Comparison of ENCODE assay signal across 20 cellular contexts in the genomic region with DNA sequence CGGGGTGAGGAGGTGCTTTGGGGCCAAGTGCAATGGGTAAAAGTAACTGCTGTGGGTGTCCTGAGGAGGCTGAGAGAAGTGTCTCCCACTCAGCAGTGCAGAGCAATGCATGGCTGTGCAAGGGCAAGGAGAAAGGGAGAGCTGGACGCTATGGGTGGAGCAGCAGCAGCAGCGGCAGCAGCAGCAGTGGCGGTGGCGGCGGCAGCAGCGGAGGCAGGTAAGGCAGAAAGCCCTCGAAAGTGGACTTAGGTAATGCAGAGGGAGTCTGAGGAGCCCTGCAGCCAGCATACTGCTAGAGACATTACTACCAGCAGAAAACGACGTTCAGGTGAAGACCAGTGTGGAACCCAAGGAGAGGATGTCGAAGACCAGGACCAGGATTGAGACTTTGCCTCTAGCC.
DNase-seq lines count a peak whose midpoint lies in the region; ATAC-seq and TF ChIP-seq lines count a peak whose summit lies in the region.
"Had no signal": no experiment of that assay in that cellular context is flagged by ENCODE, and none has a peak within 500 bp of the region (broad histone marks: within the 10 kb centered on the region; RNA-seq: fewer than 3 reads in every experiment).

No MANE protein-coding gene starts in this region.

- H3K27ac ChIP-seq in endodermal cell (ENCODE audit: low read depth, low read length) = no peak overlapping the region
- no peak overlapping the region for H3K27ac ChIP-seq in upper lobe of right lung
- H3K27ac ChIP-seq: BLaER1 had no signal

- DNase-seq in activated naive CD8-positive, alpha-beta T cell treated with anti-CD3 and anti-CD28 coated beads for 36 hours = no peak
- DNase-seq in T-helper 17 cell (no peak), endodermal cell (no peak), GF-D8 (lab: John Stamatoyannopoulos, UW) (no peak), upper lobe of right lung (no peak)
- DNase-seq in stimulated activated effector memory CD8-positive, alpha-beta T cell treated with anti-CD3 and anti-CD28 coated beads, Interleukin-12 subunit alpha, Interleukin-12 subunit beta, amount 100 ng/mL, for 72 hours (ENCODE audit: low spot score in 2 of 2) = no peak
- no peak for DNase-seq in naive thymus-derived CD8-positive, alpha-beta T cell
- DNase-seq: 8988T; ACHN; BE2C; C1 segment of cervical spinal cord; Caco-2; Calu3; CD4-positive, alpha-beta T cell; CD8-positive, alpha-beta T cell; DMS79 treated with DMSO at 0.1 percent for 48 hours had no signal

- no peak overlapping the region for H3K9ac ChIP-seq in endodermal cell (ENCODE audit: extremely low read depth, low read length, poor library complexity, severe bottlenecking)
- H3K9ac ChIP-seq: BLaER1 had no signal

- H3K9me3 ChIP-seq in T-helper 17 cell (ENCODE audit: control insufficient read depth, low read length, poor library complexity, severe bottlenecking) (no peaks in the 10 kb centered on the region), endodermal cell (ENCODE audit: control insufficient read depth, low read length) (no peaks in the 10 kb centered on the region), upper lobe of right lung (no peaks in the 10 kb centered on the region)
- H3K9me3 ChIP-seq: BE2C, BLaER1, Caco-2 had no signal

- H3K4me1 ChIP-seq in endodermal cell (ENCODE audit: control insufficient read depth, insufficient read depth, low read length) = no peaks in the 10 kb centered on the region
- H3K4me1 ChIP-seq in upper lobe of right lung = no peaks in the 10 kb centered on the region
- H3K4me1 ChIP-seq: BE2C, BLaER1, Caco-2 had no signal

- no peaks in the 10 kb centered on the region for H3K27me3 ChIP-seq in endodermal cell (ENCODE audit: control insufficient read depth, insufficient read depth, low read length, poor library complexity, severe bottlenecking)
- no peaks in the 10 kb centered on the region for H3K27me3 ChIP-seq in upper lobe of right lung
- H3K27me3 ChIP-seq: BE2C had no signal

- 93 to 98% methylated on average over 3 to 10 of the region's 11 CpGs for WGBS in endodermal cell (ENCODE audit: insufficient coverage in 1 of 2, insufficient read length in 1 of 2), 2 experiments

- H3K9me3 Mint-ChIP-seq in activated naive CD8-positive, alpha-beta T cell (ENCODE audit: low read depth) = no peaks in the 10 kb centered on the region
- no peaks in the 10 kb centered on the region for H3K9me3 Mint-ChIP-seq in activated naive CD8-positive, alpha-beta T cell treated with anti-CD3 and anti-CD28 coated beads for 36 hours
- H3K9me3 Mint-ChIP-seq in endodermal cell = peaks cover 36% of the 10 kb centered on the region
- no peaks in the 10 kb centered on the region for H3K9me3 Mint-ChIP-seq in stimulated activated effector memory CD8-positive, alpha-beta T cell treated with anti-CD3 and anti-CD28 coated beads, Interleukin-12 subunit alpha, Interleukin-12 subunit beta, amount 100 ng/mL, for 72 hours
- no peaks in the 10 kb centered on the region for H3K9me3 Mint-ChIP-seq in naive thymus-derived CD8-positive, alpha-beta T cell
- H3K9me3 Mint-ChIP-seq: CD14-positive monocyte; CD4-positive, alpha-beta T cell; CD8-positive, alpha-beta T cell had no signal

- H3K4me1 Mint-ChIP-seq in activated naive CD8-positive, alpha-beta T cell (ENCODE audit: low read depth) = peaks cover 1% of the 10 kb centered on the region
- H3K4me1 Mint-ChIP-seq in activated naive CD8-positive, alpha-beta T cell treated with anti-CD3 and anti-CD28 coated beads for 36 hours = peaks cover 9% of the 10 kb centered on the region
- peaks cover 21% of the 10 kb centered on the region for H3K4me1 Mint-ChIP-seq in T-helper 17 cell
- H3K4me1 Mint-ChIP-seq in endodermal cell = peaks cover 10% of the 10 kb centered on the region
- peaks cover 34% of the 10 kb centered on the region for H3K4me1 Mint-ChIP-seq in stimulated activated effector memory CD8-positive, alpha-beta T cell treated with anti-CD3 and anti-CD28 coated beads, Interleukin-12 subunit alpha, Interleukin-12 subunit beta, amount 100 ng/mL, for 72 hours
- H3K4me1 Mint-ChIP-seq in naive thymus-derived CD8-positive, alpha-beta T cell = peaks cover 3 to 6% (median 5%) of the 10 kb centered on the region in 4 donors

- H3K27me3 Mint-ChIP-seq in activated naive CD8-positive, alpha-beta T cell = no peaks in the 10 kb centered on the region
- H3K27me3 Mint-ChIP-seq in activated naive CD8-positive, alpha-beta T cell treated with anti-CD3 and anti-CD28 coated beads for 36 hours = no peaks in the 10 kb centered on the region
- H3K27me3 Mint-ChIP-seq in T-helper 17 cell (no peaks in the 10 kb centered on the region), endodermal cell (ENCODE audit: insufficient read depth) (no peaks in the 10 kb centered on the region)
- no peaks in the 10 kb centered on the region for H3K27me3 Mint-ChIP-seq in naive thymus-derived CD8-positive, alpha-beta T cell
- H3K27me3 Mint-ChIP-seq: CD4-positive, alpha-beta T cell had no signal

- intact Hi-C loops in upper lobe of right lung (cut with DNase I) = no loop called here

- TF ChIP-seq CTCF in endodermal cell (conservative IDR thresholded peaks at IDR 0.05) (no peak), upper lobe of right lung (IDR thresholded peaks at IDR 0.05) (no peak)

- no peaks in the 10 kb centered on the region for H3K36me3 Mint-ChIP-seq in activated naive CD8-positive, alpha-beta T cell
- peaks cover 10% of the 10 kb centered on the region for H3K36me3 Mint-ChIP-seq in activated naive CD8-positive, alpha-beta T cell treated with anti-CD3 and anti-CD28 coated beads for 36 hours
- H3K36me3 Mint-ChIP-seq in T-helper 17 cell (ENCODE audit: low read depth) (peaks cover 8% of the 10 kb centered on the region), endodermal cell (ENCODE audit: low read depth) (peaks cover 12% of the 10 kb centered on the region)
- peaks cover 45% of the 10 kb centered on the region for H3K36me3 Mint-ChIP-seq in stimulated activated effector memory CD8-positive, alpha-beta T cell treated with anti-CD3 and anti-CD28 coated beads, Interleukin-12 subunit alpha, Interleukin-12 subunit beta, amount 100 ng/mL, for 72 hours
- peaks cover 0 to 65% (median 6%) of the 10 kb centered on the region in 3 donors for H3K36me3 Mint-ChIP-seq in naive thymus-derived CD8-positive, alpha-beta T cell

- no peak overlapping the region for H3K4me3 ChIP-seq in endodermal cell (ENCODE audit: low read length)
- no peak overlapping the region for H3K4me3 ChIP-seq in upper lobe of right lung
- H3K4me3 ChIP-seq: BLaER1, GM12878 had no signal

- POLR2A ChIA-PET in naive thymus-derived CD8-positive, alpha-beta T cell (lab: Charles Lee) = no interaction called here

- peaks cover 23% of the 10 kb centered on the region for H3K36me3 ChIP-seq in endodermal cell (ENCODE audit: control insufficient read depth, insufficient read depth, low read length)
- H3K36me3 ChIP-seq in upper lobe of right lung = peaks cover 23% of the 10 kb centered on the region
- H3K36me3 ChIP-seq: BE2C had no signal

- H3K4me3 Mint-ChIP-seq in activated naive CD8-positive, alpha-beta T cell = no peak overlapping the region
- no peak overlapping the region for H3K4me3 Mint-ChIP-seq in activated naive CD8-positive, alpha-beta T cell treated with anti-CD3 and anti-CD28 coated beads for 36 hours
- no peak overlapping the region for H3K4me3 Mint-ChIP-seq in T-helper 17 cell
- H3K4me3 Mint-ChIP-seq in endodermal cell = no peak overlapping the region
- no peak overlapping the region for H3K4me3 Mint-ChIP-seq in stimulated activated effector memory CD8-positive, alpha-beta T cell treated with anti-CD3 and anti-CD28 coated beads, Interleukin-12 subunit alpha, Interleukin-12 subunit beta, amount 100 ng/mL, for 72 hours
- peak overlapping the region in 1 of 10 donors; percentile 68 for H3K4me3 Mint-ChIP-seq in naive thymus-derived CD8-positive, alpha-beta T cell
- H3K4me3 Mint-ChIP-seq: CD14-positive monocyte; CD4-positive, alpha-beta T cell; CD8-positive, alpha-beta T cell had no signal

- no peak for ATAC-seq in T-helper 17 cell
- ATAC-seq in stimulated activated effector memory CD8-positive, alpha-beta T cell treated with anti-CD3 and anti-CD28 coated beads, Interleukin-12 subunit alpha, Interleukin-12 subunit beta, amount 100 ng/mL, for 72 hours = no peak
- ATAC-seq in naive thymus-derived CD8-positive, alpha-beta T cell = no peak
- no peak for ATAC-seq in upper lobe of right lung
- ATAC-seq: CD8-positive, alpha-beta T cell; GM12878 had no signal

- peak overlapping the region; percentile 58 for H3K27ac Mint-ChIP-seq in activated naive CD8-positive, alpha-beta T cell
- H3K27ac Mint-ChIP-seq in activated naive CD8-positive, alpha-beta T cell treated with anti-CD3 and anti-CD28 coated beads for 36 hours = no peak overlapping the region
- H3K27ac Mint-ChIP-seq in T-helper 17 cell = peak overlapping the region; percentile 88
- H3K27ac Mint-ChIP-seq in endodermal cell = peak overlapping the region; percentile 10
- peak overlapping the region; percentile 20 for H3K27ac Mint-ChIP-seq in stimulated activated effector memory CD8-positive, alpha-beta T cell treated with anti-CD3 and anti-CD28 coated beads, Interleukin-12 subunit alpha, Interleukin-12 subunit beta, amount 100 ng/mL, for 72 hours
- H3K27ac Mint-ChIP-seq in naive thymus-derived CD8-positive, alpha-beta T cell = peak overlapping the region in 2 of 10 donors; percentile 54 to 81
- H3K27ac Mint-ChIP-seq: CD4-positive, alpha-beta T cell; CD8-positive, alpha-beta T cell had no signal
